ENCODE assay signal across 11 cellular contexts in the genomic region with DNA sequence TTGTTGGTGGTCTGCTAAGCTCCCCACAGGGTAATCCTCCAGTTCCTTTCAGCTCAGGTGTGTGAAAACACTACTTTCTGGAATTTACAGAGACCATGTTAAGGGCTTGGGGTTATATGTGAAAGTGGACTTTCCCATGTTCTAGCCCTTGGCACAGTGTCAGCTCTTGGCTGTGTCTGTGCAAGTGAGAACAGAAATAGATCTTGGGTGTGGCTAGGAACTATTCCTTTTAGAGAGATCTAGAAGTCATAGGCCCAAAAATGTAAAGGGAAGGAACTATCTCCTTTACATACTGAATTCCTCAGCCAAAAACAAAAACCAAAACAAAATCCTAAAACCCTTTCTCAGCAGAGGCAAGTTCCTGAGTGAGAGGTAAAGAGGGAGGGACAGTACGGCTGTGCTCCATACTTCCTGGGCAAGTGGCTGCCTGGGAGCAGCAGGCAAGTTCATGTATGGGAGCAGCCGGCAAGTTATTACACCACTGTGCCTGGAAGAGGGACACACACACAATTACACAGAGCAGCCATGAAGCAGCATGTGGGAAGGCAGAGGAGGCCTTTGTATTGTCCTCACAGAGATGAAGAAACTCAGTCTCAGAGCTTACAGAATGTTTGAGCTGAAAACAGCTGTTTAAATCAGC. TPM values are rescaled to one million over a fixed set of nuclear protein-coding genes. Genes with fewer than 3 reads are reported as not detected.
DNase-seq lines count a peak whose midpoint lies in the region; ATAC-seq, FAIRE-seq and TF ChIP-seq lines count a peak whose summit lies in the region.
"Had no signal": no experiment of that assay in that cellular context is flagged by ENCODE, and none has a peak within 500 bp of the region (broad histone marks: within the 10 kb centered on the region; RNA-seq: fewer than 3 reads in every experiment).

No MANE protein-coding gene starts in this region.

- no peak for TF ChIP-seq CTCF in pancreas (IDR thresholded peaks at IDR 0.05)
- no peak for TF ChIP-seq CTCF in D721Med (IDR thresholded peaks at IDR 0.05; ENCODE audit: insufficient read depth, missing control alignments)

- H3K36me3 ChIP-seq in CD4-positive, CD25-positive, alpha-beta regulatory T cell (ENCODE audit: control insufficient read depth, insufficient read depth, low read length): peaks cover 86% of the 10 kb centered on the region
- H3K36me3 ChIP-seq in pancreas: peaks cover 0 to 57% (median 23%) of the 10 kb centered on the region in 3 donors

- peaks cover 45% of the 10 kb centered on the region for H3K36me3 Mint-ChIP-seq in CD4-positive, CD25-positive, alpha-beta regulatory T cell
- H3K36me3 Mint-ChIP-seq in activated naive CD8-positive, alpha-beta T cell: peaks cover 10% of the 10 kb centered on the region

- intact Hi-C loops in pancreas (cut with DNase I): no loop called here

- peaks cover 0 to 5% (median 2%) of the 10 kb centered on the region in 4 donors for H3K4me1 Mint-ChIP-seq in CD4-positive, CD25-positive, alpha-beta regulatory T cell
- H3K4me1 Mint-ChIP-seq in activated naive CD8-positive, alpha-beta T cell (ENCODE audit: low read depth): no peaks in the 10 kb centered on the region

- H3K4me1 ChIP-seq in CD4-positive, CD25-positive, alpha-beta regulatory T cell (ENCODE audit: control insufficient read depth, insufficient read depth, low read length, poor library complexity, severe bottlenecking): no peaks in the 10 kb centered on the region
- H3K4me1 ChIP-seq in pancreas: peaks cover 0 to 6% (median 0%) of the 10 kb centered on the region in 3 donors

- no peak for ATAC-seq in CD4-positive, CD25-positive, alpha-beta regulatory T cell (ENCODE audit: low read depth in 2 of 2)
- ATAC-seq in pancreas (peak in 3 of 4 donors; percentile 17 to 56 (median 31)), HG02763 (IDR thresholded peaks at IDR 0.05; ENCODE audit: unreplicated experiment) (no peak)

- peak overlapping the region; percentile 7 for H3K27ac ChIP-seq in CD4-positive, CD25-positive, alpha-beta regulatory T cell (ENCODE audit: insufficient read depth, low read length, poor library complexity, severe bottlenecking)
- peak overlapping the region in 1 of 4 donors; percentile 2 for H3K27ac ChIP-seq in pancreas

- 90 to 92% methylated on average over 2 of the region's 2 CpGs for WGBS in pancreas, 2 donors

- FAIRE-seq in pancreas (lab: Jason Lieb, UNC) (no peak), D721Med (lab: Jason Lieb, UNC) (no peak)
- FAIRE-seq: endometrium had no signal

- DNase-seq in CD4-positive, CD25-positive, alpha-beta regulatory T cell: no peak
- DNase-seq in fibroblast of the conjunctiva (ENCODE audit: low read depth) (peak; percentile 28), pancreas (no peak), NCI-H1436 (lab: John Stamatoyannopoulos, UW) (no peak), SKM-1 treated with dmso at 0.1 percent for 144 hours (lab: John Stamatoyannopoulos, UW; ENCODE audit: unreplicated experiment) (no peak), D721Med (ENCODE audit: insufficient read length, low spot score) (no peak)
- DNase-seq: naive B cell, NCI-H2081 had no signal

- H3K9me3 Mint-ChIP-seq in CD4-positive, CD25-positive, alpha-beta regulatory T cell: no peaks in the 10 kb centered on the region
- H3K9me3 Mint-ChIP-seq in activated naive CD8-positive, alpha-beta T cell (ENCODE audit: low read depth): no peaks in the 10 kb centered on the region
- H3K9me3 Mint-ChIP-seq: naive B cell had no signal

- H3K4me3 ChIP-seq in CD4-positive, CD25-positive, alpha-beta regulatory T cell (ENCODE audit: low read depth, low read length): no peak overlapping the region
- H3K4me3 ChIP-seq in pancreas: no peak overlapping the region

- no peaks in the 10 kb centered on the region for H3K27me3 ChIP-seq in CD4-positive, CD25-positive, alpha-beta regulatory T cell (ENCODE audit: control insufficient read depth, insufficient read depth, low read length)
- no peaks in the 10 kb centered on the region for H3K27me3 ChIP-seq in pancreas

- no peaks in the 10 kb centered on the region for H3K9me3 ChIP-seq in CD4-positive, CD25-positive, alpha-beta regulatory T cell (ENCODE audit: control insufficient read depth in 2 of 2, low read length in 2 of 2)
- H3K9me3 ChIP-seq in pancreas: no peaks in the 10 kb centered on the region

- H3K27me3 Mint-ChIP-seq in CD4-positive, CD25-positive, alpha-beta regulatory T cell: no peaks in the 10 kb centered on the region
- no peaks in the 10 kb centered on the region for H3K27me3 Mint-ChIP-seq in activated naive CD8-positive, alpha-beta T cell
- H3K27me3 Mint-ChIP-seq: naive B cell had no signal

- no peak overlapping the region for H3K4me3 Mint-ChIP-seq in CD4-positive, CD25-positive, alpha-beta regulatory T cell
- no peak overlapping the region for H3K4me3 Mint-ChIP-seq in activated naive CD8-positive, alpha-beta T cell
- H3K4me3 Mint-ChIP-seq: naive B cell had no signal

- no peak overlapping the region for H3K27ac Mint-ChIP-seq in CD4-positive, CD25-positive, alpha-beta regulatory T cell
- H3K27ac Mint-ChIP-seq in activated naive CD8-positive, alpha-beta T cell: peak overlapping the region; percentile 47

RNA-seq across cellular contexts. Expression of gene C3orf62, which starts 19.9 kb away (rescaled TPM):
- total RNA-seq in CD4-positive, CD25-positive, alpha-beta regulatory T cell: 12.4 TPM
- 1 to 10 TPM in 1 of 4 donors, under 1 TPM in 3; 0.56 to 1.1 (median 0.75) TPM for polyA plus RNA-seq in CD4-positive, CD25-positive, alpha-beta regulatory T cell
- 1 to 10 TPM in 4 of 6 donors, under 1 TPM in 2; 0.83 to 2.6 (median 1.5) TPM for total RNA-seq in pancreas
- 1 to 10 TPM; 4.4 to 7.2 TPM for polyA plus RNA-seq in pancreas

RNA-seq across cellular contexts. Expression of gene USP4, which starts 43.0 kb away (rescaled TPM):
- 122 TPM for total RNA-seq in CD4-positive, CD25-positive, alpha-beta regulatory T cell
- polyA plus RNA-seq in CD4-positive, CD25-positive, alpha-beta regulatory T cell: 10 to 100 TPM; 58.2 to 64.7 (median 59.3) TPM
- total RNA-seq in pancreas: 10 to 100 TPM; 17.7 to 37.1 (median 22.1) TPM
- polyA plus RNA-seq in pancreas: 10 to 100 TPM; 26.8 to 35.0 TPM

Comparison
In these comparisons a context has a peak if more than half of its experiments do, and no peak if none do; other contexts are left out.
1. ATAC-seq: peak in pancreas (3 of 4); none in CD4-positive, CD25-positive, alpha-beta regulatory T cell (0 of 2) and HG02763 (single experiment).